9 cellular contexts compared by ENCODE assay signal in genomic region chr12:3193131-3193530, GRCh38.
"Had no signal": no experiment of that assay in that cellular context is flagged by ENCODE, and none has a peak within 500 bp of the region (broad histone marks: within the 10 kb centered on the region; RNA-seq: fewer than 3 reads in every experiment).

No MANE protein-coding gene starts in this region.

- H3K4me1 ChIP-seq: HAP-1 had no signal

- DNase-seq: GM23248, GOT3, H7, HFFc6 had no signal

- H3K4me3 ChIP-seq: GM23248, HAP-1 had no signal

- ATAC-seq: HCT116, HepG2 had no signal

- H3K9me3 Mint-ChIP-seq: HFFc6, IgD-negative memory B cell had no signal

- H3K9ac ChIP-seq: GM23248 had no signal

- H3K27ac Mint-ChIP-seq: HFFc6 had no signal

- H3K27ac ChIP-seq: GM23248, HL-60 had no signal

- H2AFZ ChIP-seq: GM23248 had no signal

- H3K4me3 Mint-ChIP-seq: HFFc6, IgD-negative memory B cell had no signal

- H3K36me3 ChIP-seq: HAP-1 had no signal

- H3K9me3 ChIP-seq: HAP-1 had no signal
